In genomic region chr11:86180860-86181259, GRCh38 we compare ENCODE assay signal across 20 cellular contexts.
"Had no signal": no experiment of that assay in that cellular context is flagged by ENCODE, and none has a peak within 500 bp of the region (broad histone marks: within the 10 kb centered on the region; RNA-seq: fewer than 3 reads in every experiment).

No MANE protein-coding gene starts in this region.

- H3K36me3 ChIP-seq: ascending aorta had no signal

- DNase-seq: activated CD4-positive, alpha-beta T cell treated with anti-CD3 and anti-CD28 coated beads for 48 hours; activated CD4-positive, alpha-beta T cell treated with anti-CD3 and anti-CD28 coated beads, Interleukin-2, amount 50 U/mL, for 4 hours; activated CD4-positive, CD25-positive, alpha-beta regulatory T cell treated with anti-CD3 and anti-CD28 coated beads, Interleukin-2, amount 50 U/mL, for 72 hours; activated CD8-positive, alpha-beta T cell treated with anti-CD3 and anti-CD28 coated beads, Interleukin-2, amount 10 ng/mL, durations not matched to agents 7 days and 5 days; activated effector memory CD4-positive, alpha-beta T cell treated with Interleukin-2 at 50 U/mL for 16 hours; activated naive CD4-positive, alpha-beta T cell treated with Interleukin-2 at 50 U/mL for 16 hours; activated naive CD8-positive, alpha-beta T cell treated with anti-CD3 and anti-CD28 coated beads, Interleukin-2, amount 50 U/mL, for 24 hours; activated T-cell treated with anti-CD3 and anti-CD28 coated beads, Interleukin-2, amount 50 U/mL, for 24 hours; amniotic stem cell; body of pancreas; central memory CD4-positive, alpha-beta T cell; NCI-H1092; NCI-H1417; NCI-H1930; NCI-H510A treated with DMSO at 0.1 percent for 48 hours; PC-3; SHP77 had no signal

- H3K27ac ChIP-seq: ascending aorta, body of pancreas had no signal

- ATAC-seq: activated CD8-positive, alpha-beta T cell treated with anti-CD3 and anti-CD28 coated beads, Interleukin-2, amount 10 ng/mL, durations not matched to agents 7 days and 5 days; activated naive CD4-positive, alpha-beta T cell treated with anti-CD3 and anti-CD28 coated beads, Interleukin-2, amount 50 U/mL, for 72 hours; activated naive CD8-positive, alpha-beta T cell treated with anti-CD3 and anti-CD28 coated beads, Interleukin-2, amount 50 U/mL, for 24 hours; body of pancreas; PC-3; WTC11 had no signal

- H3K4me1 ChIP-seq: ascending aorta, body of pancreas had no signal

- H3K9me3 ChIP-seq: ascending aorta, body of pancreas had no signal

- H3K4me3 ChIP-seq: ascending aorta, body of pancreas had no signal

- H3K27me3 ChIP-seq: ascending aorta, body of pancreas had no signal
